ENCODE assay signal across 16 cellular contexts in genomic region chr11:6523253-6523652, GRCh38.
A peak's percentile ranks its signal among the peaks of the same experiment; 100 is the strongest.
DNase-seq lines count a peak whose midpoint lies in the region; ATAC-seq and TF ChIP-seq lines count a peak whose summit lies in the region.
"Had no signal": no experiment of that assay in that cellular context is flagged by ENCODE, and none has a peak within 500 bp of the region (broad histone marks: within the 10 kb centered on the region; RNA-seq: fewer than 3 reads in every experiment).

No MANE protein-coding gene starts in this region.

- H3K36me3 Mint-ChIP-seq in activated naive CD8-positive, alpha-beta T cell: peaks cover 34% of the 10 kb centered on the region

- DNase-seq in ACHN (peak; percentile 30), HPDE6-E6E7 (ENCODE audit: extremely low spot score) (peak; percentile 23), foreskin fibroblast (peak; percentile 40 to 60), DMS 273 (lab: John Stamatoyannopoulos, UW; ENCODE audit: unreplicated experiment) (no peak), germinal center (ENCODE audit: low spot score) (no peak)
- DNase-seq: activated CD8-positive, alpha-beta memory T cell treated with anti-CD3 and anti-CD28 coated beads, Interleukin-2, amount 50 U/mL, for 4 hours; foreskin melanocyte; NCI-H2029 treated with DMSO at 0.1 percent for 48 hours; stimulated activated CD4-positive, alpha-beta T cell treated with anti-CD3 and anti-CD28 coated beads, Interleukin-15, amount 100 ng/mL, for 24 hours; stimulated activated CD8-positive, alpha-beta memory T cell treated with anti-CD3 and anti-CD28 coated beads, Interleukin-4, amount 100 ng/mL, for 48 hours; T-helper 9 cell had no signal

- H3K9me3 Mint-ChIP-seq in activated naive CD8-positive, alpha-beta T cell (ENCODE audit: low read depth): no peaks in the 10 kb centered on the region
- H3K9me3 Mint-ChIP-seq: IgD-negative memory B cell, neural crest cell had no signal

- in situ Hi-C loops in ACHN (cut with HindIII; ENCODE audit: low pct_ligation_motif_present, low pct_unique_long_range_greater_than_20kb, low sequenced_read_pairs): no loop called here

- no peak for TF ChIP-seq CTCF in foreskin fibroblast (IDR thresholded peaks at IDR 0.05; ENCODE audit: low read depth, low read length)

- H3K4me1 Mint-ChIP-seq in activated naive CD8-positive, alpha-beta T cell (ENCODE audit: low read depth): peaks cover 42% of the 10 kb centered on the region
- H3K4me1 Mint-ChIP-seq: neural crest cell had no signal

- peak overlapping the region; percentile 70 for H3K27ac Mint-ChIP-seq in activated naive CD8-positive, alpha-beta T cell
- H3K27ac Mint-ChIP-seq: IgD-negative memory B cell had no signal

- ATAC-seq in HG02852 (IDR thresholded peaks at IDR 0.05; ENCODE audit: unreplicated experiment) (no peak), GM19351 (IDR thresholded peaks at IDR 0.05; ENCODE audit: unreplicated experiment) (no peak)

- H3K27me3 Mint-ChIP-seq in activated naive CD8-positive, alpha-beta T cell: no peaks in the 10 kb centered on the region
- H3K27me3 Mint-ChIP-seq: IgD-negative memory B cell had no signal

- no peak overlapping the region for H3K4me3 ChIP-seq in foreskin fibroblast (ENCODE audit: low read depth in 1 of 2, low read length in 2 of 2)

- peak overlapping the region; percentile 21 for H3K4me3 Mint-ChIP-seq in activated naive CD8-positive, alpha-beta T cell
- H3K4me3 Mint-ChIP-seq: IgD-negative memory B cell, neural crest cell had no signal

Comparison
In these comparisons a context has a peak if more than half of its experiments do, and no peak if none do; other contexts are left out.
1. DNase-seq: peak in ACHN (single experiment), HPDE6-E6E7 (single experiment) and foreskin fibroblast (2 of 2); none in DMS 273 (single experiment) and germinal center (single experiment).